Comparison of ENCODE assay signal across 9 cellular contexts in the genomic region with DNA sequence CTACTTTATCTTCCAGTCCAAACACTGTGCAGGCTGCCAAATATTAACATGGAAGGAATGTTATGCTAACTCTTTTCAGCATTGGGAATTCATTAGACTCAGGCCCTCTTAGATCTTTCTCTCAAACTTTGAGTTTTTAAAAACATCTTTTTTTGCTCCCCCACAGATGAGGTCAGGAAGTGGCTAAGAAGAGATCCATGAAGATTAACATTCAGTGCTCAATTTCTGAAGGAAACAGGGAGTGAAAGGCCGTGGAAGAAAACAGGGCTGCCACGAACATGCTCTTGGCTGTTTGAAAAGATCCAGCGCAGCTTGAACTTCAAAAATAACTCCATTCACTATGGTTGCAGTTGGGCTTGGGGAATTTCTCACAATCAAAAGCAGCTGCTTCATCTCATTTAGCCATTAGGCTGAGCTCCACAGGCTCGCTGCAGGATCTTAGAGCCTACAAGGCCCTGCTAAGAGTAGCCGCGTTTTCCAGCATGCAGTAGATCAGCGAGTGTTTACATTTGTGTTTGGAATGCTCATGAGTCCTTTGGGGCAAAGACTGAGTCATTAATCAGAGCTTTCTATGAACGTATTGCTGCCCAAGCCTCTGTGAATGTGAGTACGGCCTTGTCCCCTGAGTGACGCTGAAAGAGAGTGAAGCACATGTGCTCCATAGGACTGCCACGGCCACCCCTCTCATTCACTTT. TPM values are rescaled to one million over a fixed set of nuclear protein-coding genes. Genes with fewer than 3 reads are reported as not detected.
A peak's percentile ranks its signal among the peaks of the same experiment; 100 is the strongest.
DNase-seq lines count a peak whose midpoint lies in the region; ATAC-seq and TF ChIP-seq lines count a peak whose summit lies in the region.
"Had no signal": no experiment of that assay in that cellular context is flagged by ENCODE, and none has a peak within 500 bp of the region (broad histone marks: within the 10 kb centered on the region; RNA-seq: fewer than 3 reads in every experiment).

No MANE protein-coding gene starts in this region.

- DNase-seq in epithelial cell of esophagus (ENCODE audit: low read depth) (peak; percentile 37), upper lobe of right lung (no peak), NCI-H526 (lab: John Stamatoyannopoulos, UW) (no peak), adrenal gland (no peak), DMS79 (lab: John Stamatoyannopoulos, UW) (no peak)
- DNase-seq: hippocampal formation, NCI-H82 had no signal

- H4K20me1 ChIP-seq in OCI-LY1 (ENCODE audit: insufficient read depth, low read length): no peaks in the 10 kb centered on the region

- H3F3A ChIP-seq in OCI-LY1 (ENCODE audit: insufficient read depth, low read length): peaks cover 5% of the 10 kb centered on the region

- H3K4me3 ChIP-seq in OCI-LY1 (ENCODE audit: low read depth, low read length, poor library complexity, severe bottlenecking): no peak overlapping the region
- no peak overlapping the region for H3K4me3 ChIP-seq in epithelial cell of esophagus (ENCODE audit: low read length)
- H3K4me3 ChIP-seq in muscle layer of duodenum (ENCODE audit: low read depth in 1 of 2, low read length in 2 of 2): no peak overlapping the region
- H3K4me3 ChIP-seq in upper lobe of right lung: no peak overlapping the region
- no peak overlapping the region for H3K4me3 ChIP-seq in adrenal gland

- H3K9ac ChIP-seq in OCI-LY1 (ENCODE audit: low read length): peak overlapping the region; percentile 32; the same call in 1 of the 2 replicates

- H3K79me2 ChIP-seq in OCI-LY1 (ENCODE audit: insufficient read depth, low read length): no peaks in the 10 kb centered on the region

- H3K27ac ChIP-seq in OCI-LY1 (ENCODE audit: low read depth, low read length, poor library complexity, severe bottlenecking): peak overlapping the region; percentile 94
- peak overlapping the region; percentile 59 for H3K27ac ChIP-seq in muscle layer of duodenum (ENCODE audit: low read length)
- no peak overlapping the region for H3K27ac ChIP-seq in upper lobe of right lung
- H3K27ac ChIP-seq in adrenal gland: peak overlapping the region in 1 of 5 donors; percentile 10

- 0 out of 2 replicates have a peak overlapping the region, but pooled peaks have one; percentile 11 for H2AFZ ChIP-seq in OCI-LY1 (ENCODE audit: low read length)

- H3K4me1 ChIP-seq in OCI-LY1 (ENCODE audit: insufficient read depth, low read length, severe bottlenecking) (peaks cover 74% of the 10 kb centered on the region), muscle layer of duodenum (ENCODE audit: control insufficient read depth in 1 of 2, insufficient read depth in 2 of 2, low read length in 2 of 2) (peaks cover 9 to 26% of the 10 kb centered on the region in 2 donors), upper lobe of right lung (peaks cover 11% of the 10 kb centered on the region), adrenal gland (replicated peaks in 1 of 2) (peaks cover 0 to 6% of the 10 kb centered on the region in 2 donors)

- ATAC-seq in upper lobe of right lung: peak; percentile 80

- no peak for TF ChIP-seq CTCF in OCI-LY1 (IDR thresholded peaks at IDR 0.05; ENCODE audit: low read length)
- TF ChIP-seq CTCF in epithelial cell of esophagus (IDR thresholded peaks at IDR 0.05; ENCODE audit: insufficient read depth, low read depth, low read length, missing control alignments): no peak
- no peak for TF ChIP-seq CTCF in upper lobe of right lung (IDR thresholded peaks at IDR 0.05)
- no peak for TF ChIP-seq CTCF in adrenal gland (IDR thresholded peaks at IDR 0.05)

- WGBS in adrenal gland, 4 donors: 73 to 80% (median 74%) methylated on average over 11 of the region's 11 CpGs

- intact Hi-C loops in upper lobe of right lung (cut with DNase I) (no loop called here), adrenal gland (cut with DNase I) (no loop called here)

- peak overlapping the region; percentile 90; the same call in 1 of the 2 replicates for H3K4me2 ChIP-seq in OCI-LY1 (ENCODE audit: low read length)

- H3K9me3 ChIP-seq in OCI-LY1 (ENCODE audit: low read length) (no peaks in the 10 kb centered on the region), muscle layer of duodenum (ENCODE audit: control insufficient read depth in 1 of 2, low read length in 2 of 2) (no peaks in the 10 kb centered on the region), upper lobe of right lung (no peaks in the 10 kb centered on the region), adrenal gland (replicated peaks in 1 of 3) (no peaks in the 10 kb centered on the region)

- TF ChIP-seq POLR2A in adrenal gland (IDR thresholded peaks at IDR 0.05): no peak

- H3K36me3 ChIP-seq in OCI-LY1 (ENCODE audit: insufficient read depth, low read length): no peaks in the 10 kb centered on the region
- no peaks in the 10 kb centered on the region for H3K36me3 ChIP-seq in muscle layer of duodenum (ENCODE audit: control insufficient read depth in 1 of 2, insufficient read depth in 2 of 2, low read length in 2 of 2)
- no peaks in the 10 kb centered on the region for H3K36me3 ChIP-seq in upper lobe of right lung
- H3K36me3 ChIP-seq in adrenal gland (replicated peaks in 1 of 2): no peaks in the 10 kb centered on the region

- H3K27me3 ChIP-seq in OCI-LY1 (ENCODE audit: insufficient read depth, low read length): no peaks in the 10 kb centered on the region
- no peaks in the 10 kb centered on the region for H3K27me3 ChIP-seq in muscle layer of duodenum (ENCODE audit: low read depth, low read length)
- H3K27me3 ChIP-seq in upper lobe of right lung: no peaks in the 10 kb centered on the region
- H3K27me3 ChIP-seq in adrenal gland: no peaks in the 10 kb centered on the region

- H3K9me2 ChIP-seq in OCI-LY1 (ENCODE audit: low read depth, low read length): no peaks in the 10 kb centered on the region

RNA-seq across cellular contexts. Expression of a gene that starts 41.2 kb away (rescaled TPM):
- 168 TPM for total RNA-seq in upper lobe of right lung
- 100 to 1,000 TPM in 6 of 8 donors, 10 to 100 TPM in 2; 75.8 to 188 (median 129) TPM for total RNA-seq in adrenal gland
- 10 to 100 TPM; 21.0 to 36.5 (median 36.4) TPM for polyA plus RNA-seq in adrenal gland
